In the genomic region with DNA sequence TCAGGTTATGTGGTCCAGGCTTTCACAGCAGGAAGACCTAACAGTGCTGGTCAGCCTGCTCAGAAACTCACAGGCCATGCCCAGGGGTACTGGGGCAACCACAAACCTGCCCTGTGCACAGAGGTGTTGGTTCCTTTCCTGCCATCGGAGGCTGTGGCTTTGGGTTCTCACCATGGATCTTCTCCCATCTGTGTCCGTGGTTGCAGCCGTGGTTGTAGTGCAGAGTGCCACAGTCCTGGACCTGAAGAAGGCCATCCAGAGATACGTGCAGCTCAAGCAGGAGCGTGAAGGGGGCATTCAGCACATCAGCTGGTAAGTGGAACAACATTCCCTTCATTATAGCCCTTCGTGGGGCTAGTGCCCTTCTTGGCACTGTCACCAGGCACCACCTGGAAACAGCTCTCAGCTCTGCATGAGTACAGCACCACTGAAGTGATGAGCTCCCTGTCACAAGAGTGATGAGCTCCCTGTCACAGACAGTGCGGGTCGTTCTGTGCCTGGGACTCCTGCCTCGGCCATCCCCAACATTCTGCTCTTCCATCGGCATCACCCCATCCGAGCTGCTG, we compare ENCODE assay signal across 17 cellular contexts. TPM values are rescaled to one million over a fixed set of nuclear protein-coding genes. Genes with fewer than 3 reads are reported as not detected.
A peak's percentile ranks its signal among the peaks of the same experiment; 100 is the strongest.
DNase-seq lines count a peak whose midpoint lies in the region; ATAC-seq and TF ChIP-seq lines count a peak whose summit lies in the region.
"Had no signal": no experiment of that assay in that cellular context is flagged by ENCODE, and none has a peak within 500 bp of the region (broad histone marks: within the 10 kb centered on the region; RNA-seq: fewer than 3 reads in every experiment).

No MANE protein-coding gene starts in this region.

- DNase-seq in activated T-cell treated with anti-CD3 and anti-CD28 coated beads, Interleukin-2, amount 50 U/mL, for 4 hours = no peak
- DNase-seq in activated T-cell treated with anti-CD3 and anti-CD28 coated beads for 4 hours (no peak), GM06990 (ENCODE audit: extremely low read depth, insufficient read length) (peak; percentile 3), neural progenitor cell (ENCODE audit: low spot score) (no peak), GM19240 (ENCODE audit: insufficient read length, low spot score) (no peak)
- DNase-seq: activated CD4-positive, CD25-positive, alpha-beta regulatory T cell; amygdala; COR-L47; MG63; NCI-H1694 treated with DMSO at 0.1 percent for 48 hours; stimulated activated CD4-positive, alpha-beta T cell treated with anti-CD3 and anti-CD28 coated beads, Interleukin-4, amount 100 ng/mL, for 24 hours had no signal

- H3K27ac Mint-ChIP-seq in brain = no peak overlapping the region
- H3K27ac Mint-ChIP-seq in neural progenitor cell = no peak overlapping the region

- no peak overlapping the region for H2AFZ ChIP-seq in neural progenitor cell (replicated peaks)
- H2AFZ ChIP-seq: parathyroid adenoma had no signal

- H3K27me3 Mint-ChIP-seq in activated T-cell treated with anti-CD3 and anti-CD28 coated beads, Interleukin-2, amount 50 U/mL, for 4 hours (ENCODE audit: low read depth) = peaks cover 3% of the 10 kb centered on the region
- peaks cover 13% of the 10 kb centered on the region for H3K27me3 Mint-ChIP-seq in brain
- peaks cover 3% of the 10 kb centered on the region for H3K27me3 Mint-ChIP-seq in neural progenitor cell (ENCODE audit: insufficient read depth, low read depth)

- H3K27ac ChIP-seq in neural progenitor cell = no peak overlapping the region
- H3K27ac ChIP-seq: parathyroid adenoma, skin epidermis had no signal

- no peak overlapping the region for H3K9ac ChIP-seq in neural progenitor cell
- H3K9ac ChIP-seq: parathyroid adenoma had no signal

- peaks cover 16% of the 10 kb centered on the region for H3K36me3 Mint-ChIP-seq in activated T-cell treated with anti-CD3 and anti-CD28 coated beads, Interleukin-2, amount 50 U/mL, for 4 hours (ENCODE audit: insufficient read depth)
- H3K36me3 Mint-ChIP-seq in brain (peaks cover 21% of the 10 kb centered on the region), neural progenitor cell (peaks cover 21% of the 10 kb centered on the region)

- H3K36me3 ChIP-seq in GM06990 (ENCODE audit: control insufficient read depth, insufficient read depth, low read length) (peaks cover 28% of the 10 kb centered on the region), neural progenitor cell (no peaks in the 10 kb centered on the region)

- H3F3A ChIP-seq in neural progenitor cell (ENCODE audit: low read depth) = peaks cover 15% of the 10 kb centered on the region

- no peak for ATAC-seq in activated T-cell treated with anti-CD3 and anti-CD28 coated beads, Interleukin-2, amount 50 U/mL, for 4 hours
- ATAC-seq in GM19395 (IDR thresholded peaks at IDR 0.05; ENCODE audit: unreplicated experiment) (no peak), GM21381 (IDR thresholded peaks at IDR 0.05; ENCODE audit: unreplicated experiment) (no peak)

- H3K4me2 ChIP-seq in neural progenitor cell = no peak overlapping the region

- peaks cover 13% of the 10 kb centered on the region for H4K20me1 ChIP-seq in neural progenitor cell (ENCODE audit: low read depth)

- no peaks in the 10 kb centered on the region for H3K4me1 ChIP-seq in neural progenitor cell
- H3K4me1 ChIP-seq: parathyroid adenoma had no signal

- no peaks in the 10 kb centered on the region for H3K9me3 Mint-ChIP-seq in activated T-cell treated with anti-CD3 and anti-CD28 coated beads, Interleukin-2, amount 50 U/mL, for 4 hours
- H3K9me3 Mint-ChIP-seq in brain = peaks cover 0 to 2% (median 0%) of the 10 kb centered on the region in 5 experiments
- no peaks in the 10 kb centered on the region for H3K9me3 Mint-ChIP-seq in neural progenitor cell

- H3K27me3 ChIP-seq in GM06990 (replicated peaks; ENCODE audit: control insufficient read depth, insufficient read depth, low read length) (no peaks in the 10 kb centered on the region), neural progenitor cell (no peaks in the 10 kb centered on the region)
- H3K27me3 ChIP-seq: MG63 had no signal

- H3K4me1 Mint-ChIP-seq in activated T-cell treated with anti-CD3 and anti-CD28 coated beads, Interleukin-2, amount 50 U/mL, for 4 hours (ENCODE audit: low read depth) = peaks cover 22% of the 10 kb centered on the region
- H3K4me1 Mint-ChIP-seq in brain (peaks cover 40% of the 10 kb centered on the region), neural progenitor cell (peaks cover 16% of the 10 kb centered on the region)

- H3K79me2 ChIP-seq in neural progenitor cell (ENCODE audit: low read depth) = peaks cover 36% of the 10 kb centered on the region
- H3K79me2 ChIP-seq: parathyroid adenoma had no signal

- peak overlapping the region; percentile 43 for H3K4me3 Mint-ChIP-seq in activated T-cell treated with anti-CD3 and anti-CD28 coated beads, Interleukin-2, amount 50 U/mL, for 4 hours
- H3K4me3 Mint-ChIP-seq in brain (peak overlapping the region; percentile 47 to 99 (median 97)), neural progenitor cell (peak overlapping the region; percentile 42)

- no peaks in the 10 kb centered on the region for H3K9me3 ChIP-seq in neural progenitor cell (ENCODE audit: low read depth)
- H3K9me3 ChIP-seq: MG63 had no signal

- TF ChIP-seq CTCF in GM06990 (IDR thresholded peaks at IDR 0.05; ENCODE audit: insufficient read depth, low read length, poor library complexity, severe bottlenecking) (no peak), brain (conservative IDR thresholded peaks at IDR 0.05) (no peak), neural progenitor cell (IDR thresholded peaks at IDR 0.05) (no peak)

- H3K4me3 ChIP-seq in GM06990 (replicated peaks; ENCODE audit: low read depth, low read length) = no peak overlapping the region
- H3K4me3 ChIP-seq in neural progenitor cell = no peak overlapping the region
- H3K4me3 ChIP-seq: MG63, skin epidermis had no signal

RNA-seq across cellular contexts. Expression of a gene that starts 2.0 kb away (rescaled TPM):
- total RNA-seq in activated T-cell treated with anti-CD3 and anti-CD28 coated beads, Interleukin-2, amount 50 U/mL, for 4 hours = 10 to 100 TPM; 49.5 to 69.4 (median 66.1) TPM
- polyA plus RNA-seq in brain (ENCODE audit: insufficient read depth, low read depth, low replicate concordance) = 95.9 TPM
- 43.6 and 49.8 TPM in 2 replicates for total RNA-seq in neural progenitor cell (ENCODE audit: low replicate concordance)

RNA-seq across cellular contexts. Expression of a gene that starts 2.2 kb away (rescaled TPM):
- 10 to 100 TPM; 80.8 to 89.5 (median 87.9) TPM for total RNA-seq in activated T-cell treated with anti-CD3 and anti-CD28 coated beads, Interleukin-2, amount 50 U/mL, for 4 hours
- 27.6 TPM for polyA plus RNA-seq in brain (ENCODE audit: insufficient read depth, low read depth, low replicate concordance)
- 9.2 and 11.0 TPM in 2 replicates for total RNA-seq in neural progenitor cell (ENCODE audit: low replicate concordance)

RNA-seq across cellular contexts. Expression of a gene that starts 16.8 kb away (rescaled TPM):
- total RNA-seq in activated T-cell treated with anti-CD3 and anti-CD28 coated beads, Interleukin-2, amount 50 U/mL, for 4 hours = under 1 TPM; 0.46 to 0.73 (median 0.63) TPM
- 4.7 TPM for polyA plus RNA-seq in brain (ENCODE audit: insufficient read depth, low read depth, low replicate concordance)
- total RNA-seq in neural progenitor cell (ENCODE audit: low replicate concordance) = 11.0 and 24.4 TPM in 2 replicates
- total RNA-seq: T-helper 2 cell treated with Interferon-gamma antibody and Interleukin-4, amounts not matched to agents 100 ng/mL and 5 ng/mL, for 36 hours had no signal

RNA-seq across cellular contexts. Expression of a gene that starts 22.4 kb away (rescaled TPM):
- 10 to 100 TPM; 32.7 to 39.8 (median 37.3) TPM for total RNA-seq in activated T-cell treated with anti-CD3 and anti-CD28 coated beads, Interleukin-2, amount 50 U/mL, for 4 hours
- polyA plus RNA-seq in brain (ENCODE audit: insufficient read depth, low read depth, low replicate concordance) = 53.3 TPM
- 21.2 and 63.4 TPM in 2 replicates for total RNA-seq in neural progenitor cell (ENCODE audit: low replicate concordance)

Comparison
In these comparisons a context has a peak if more than half of its experiments do, and no peak if none do; other contexts are left out.
1. H3K4me3 Mint-ChIP-seq: peak in every context shown above with its lines; median percentile 97 in brain; 43 in activated T-cell treated with anti-CD3 and anti-CD28 coated beads, Interleukin-2, amount 50 U/mL, for 4 hours; 42 in neural progenitor cell.